In genomic region chr20:45363611-45364492, GRCh38 we compare ENCODE assay signal across 8 cellular contexts. TPM values are rescaled to one million over a fixed set of nuclear protein-coding genes. Genes with fewer than 3 reads are reported as not detected.
A peak's percentile ranks its signal among the peaks of the same experiment; 100 is the strongest.
DNase-seq lines count a peak whose midpoint lies in the region; ATAC-seq and TF ChIP-seq lines count a peak whose summit lies in the region.

No MANE protein-coding gene starts in this region.

- H3K36me3 ChIP-seq in BE2C, result peaks cover 10% of the 10 kb centered on the region

- H3K9me3 Mint-ChIP-seq in naive B cell, result no peaks in the 10 kb centered on the region

- no peaks in the 10 kb centered on the region for H3K27me3 ChIP-seq in BE2C

- peak overlapping the region; percentile 98 for H3K27ac ChIP-seq in caudate nucleus (ENCODE audit: low read depth, low read length)

- DNase-seq in BE2C (no peak), caudate nucleus (lab: John Stamatoyannopoulos, UW) (no peak), naive B cell (no peak), NCI-H345 treated with DMSO at 0.1 percent for 48 hours (lab: John Stamatoyannopoulos, UW; ENCODE audit: unreplicated experiment) (no peak), NCI-H1436 (lab: John Stamatoyannopoulos, UW) (no peak), islet precursor cell (no peak)
- DNase-seq in Jurkat, Clone E6-1 (ENCODE audit: low read depth, low spot score), result no peak

- peaks cover 0 to 5% (median 0%) of the 10 kb centered on the region in 3 donors for H3K27me3 Mint-ChIP-seq in naive B cell

- H3K9me3 ChIP-seq in BE2C, result no peaks in the 10 kb centered on the region

- peaks cover 48 to 61% (median 59%) of the 10 kb centered on the region in 3 donors for H3K4me1 Mint-ChIP-seq in naive B cell

- peak overlapping the region; percentile 98 to 100 (median 99) for H3K27ac Mint-ChIP-seq in naive B cell

- no peak for TF ChIP-seq CTCF in BE2C (IDR thresholded peaks at IDR 0.05; ENCODE audit: low read depth, low read length)

- ATAC-seq in naive B cell (ENCODE audit: low read depth in 2 of 2), result no peak
- ATAC-seq in HG03139 (IDR thresholded peaks at IDR 0.05; ENCODE audit: unreplicated experiment), result no peak

- H3K36me3 Mint-ChIP-seq in naive B cell, result peaks cover 7 to 8% of the 10 kb centered on the region in 2 donors

- no peaks in the 10 kb centered on the region for H3K4me1 ChIP-seq in BE2C

- H3K4me3 Mint-ChIP-seq in naive B cell, result peak overlapping the region; percentile 89 to 100 (median 98)

- H3K4me3 ChIP-seq in BE2C (ENCODE audit: low read depth, low read length), result peak overlapping the region; percentile 85
- H3K4me3 ChIP-seq in Jurkat, Clone E6-1 (ENCODE audit: low read length), result peak overlapping the region; percentile 83

RNA-seq across cellular contexts. Expression of gene SYS1, which starts 0.9 kb away (rescaled TPM):
- polyA plus RNA-seq in BE2C (2012; ENCODE audit: insufficient read depth, insufficient read length, low read depth), result 39.5 TPM
- 22.3 TPM for polyA plus RNA-seq in Jurkat, Clone E6-1 (2012; ENCODE audit: insufficient read depth, insufficient read length)
- 10 to 100 TPM; 16.3 to 37.7 (median 36.1) TPM for polyA plus RNA-seq in naive B cell (ENCODE audit: low read depth in 6 of 6)

RNA-seq across cellular contexts. Expression of gene TP53TG5, which starts 14.3 kb away (rescaled TPM):
- polyA plus RNA-seq in BE2C (2012; ENCODE audit: insufficient read depth, insufficient read length, low read depth), result 2.3 TPM
- polyA plus RNA-seq in Jurkat, Clone E6-1 (2012; ENCODE audit: insufficient read depth, insufficient read length), result not detected
- polyA plus RNA-seq in naive B cell (ENCODE audit: low read depth in 6 of 6), result under 1 TPM in 4 of 6 donors, not detected in 2; 0.14 to 0.29 (median 0.21) TPM

RNA-seq across cellular contexts. Expression of gene SDC4, which starts 15.6 kb away (rescaled TPM):
- polyA plus RNA-seq in BE2C (2012; ENCODE audit: insufficient read depth, insufficient read length, low read depth), result 24.9 TPM
- 3.6 TPM for polyA plus RNA-seq in Jurkat, Clone E6-1 (2012; ENCODE audit: insufficient read depth, insufficient read length)
- polyA plus RNA-seq in naive B cell (ENCODE audit: low read depth in 6 of 6), result not detected

RNA-seq across cellular contexts. Expression of gene DBNDD2, which starts 44.2 kb away (rescaled TPM):
- polyA plus RNA-seq in BE2C (2012; ENCODE audit: insufficient read depth, insufficient read length, low read depth), result 29.0 TPM
- 80.6 TPM for polyA plus RNA-seq in Jurkat, Clone E6-1 (2012; ENCODE audit: insufficient read depth, insufficient read length)
- polyA plus RNA-seq in naive B cell (ENCODE audit: low read depth in 6 of 6), result 1 to 10 TPM; 1.1 to 3.3 (median 2.1) TPM

RNA-seq across cellular contexts. Expression of gene PIGT, which starts 52.1 kb away (rescaled TPM):
- 192 TPM for polyA plus RNA-seq in BE2C (2012; ENCODE audit: insufficient read depth, insufficient read length, low read depth)
- 58.1 TPM for polyA plus RNA-seq in Jurkat, Clone E6-1 (2012; ENCODE audit: insufficient read depth, insufficient read length)
- 100 to 1,000 TPM in 1 of 6 donors, 10 to 100 TPM in 5; 62.0 to 113 (median 77.9) TPM for polyA plus RNA-seq in naive B cell (ENCODE audit: low read depth in 6 of 6)
